ENCODE assay signal across 8 cellular contexts in the genomic region with DNA sequence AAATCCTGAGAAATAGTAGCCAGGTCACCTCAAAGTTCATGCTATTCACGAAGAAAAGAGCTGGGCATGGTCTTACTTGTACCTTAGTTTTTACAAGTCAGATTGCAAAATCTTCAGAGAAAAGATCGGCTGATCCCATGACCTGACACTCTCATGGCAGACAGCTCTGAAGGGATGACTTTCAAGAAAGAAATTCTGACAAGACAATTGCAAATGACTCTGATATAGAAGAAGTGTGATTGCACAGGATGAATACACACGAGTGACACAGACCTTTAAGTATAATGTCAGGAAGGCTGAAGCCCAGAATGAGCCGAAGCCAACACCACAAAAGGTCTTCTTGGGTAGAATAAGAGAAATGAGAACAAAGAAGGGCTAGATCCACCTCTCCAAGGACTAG. TPM values are rescaled to one million over a fixed set of nuclear protein-coding genes. Genes with fewer than 3 reads are reported as not detected.
"Had no signal": no experiment of that assay in that cellular context is flagged by ENCODE, and none has a peak within 500 bp of the region (broad histone marks: within the 10 kb centered on the region; RNA-seq: fewer than 3 reads in every experiment).

No MANE protein-coding gene starts in this region.

- DNase-seq: H9, HCEC 1CT had no signal

- H2AFZ ChIP-seq: GM23338 had no signal

- H3K27ac ChIP-seq: HL-60 had no signal

- H3K4me2 ChIP-seq: GM23338 had no signal

- H3K4me3 ChIP-seq: GM23338 had no signal

- FAIRE-seq: H1, H54, HepG2 had no signal

- ATAC-seq: GM23338, HepG2 had no signal

RNA-seq across cellular contexts. Expression of a gene that starts 59.4 kb away (rescaled TPM):
- total RNA-seq: HepG2 had no signal
- polyA plus RNA-seq: HepG2, IgD-negative memory B cell had no signal
